1 cellular context compared by ENCODE assay signal in genomic region chr10:87534173-87534858, GRCh38.
TF ChIP-seq lines count a peak whose summit lies in the region.

No MANE protein-coding gene starts in this region.

TF ChIP-seq in GM12878, 131 proteins besides CTCF, POLR2A, EP300 and RAD21 (continued from another document):
- TF ChIP-seq ELK1 (IDR thresholded peaks at IDR 0.05; ENCODE audit: low read depth, low read length), result no peak
- TF ChIP-seq STAT1 (conservative IDR thresholded peaks at IDR 0.05), result no peak
- TF ChIP-seq FOS (IDR thresholded peaks at IDR 0.05; ENCODE audit: borderline replicate concordance, extremely low read depth, insufficient read length), result no peak
- no peak for TF ChIP-seq ZNF687 (IDR thresholded peaks at IDR 0.05)
- TF ChIP-seq ZNF274 (IDR thresholded peaks at IDR 0.05; ENCODE audit: insufficient read depth, insufficient read length), result no peak
- no peak for TF ChIP-seq CUX1 (IDR thresholded peaks at IDR 0.05; ENCODE audit: insufficient replicate concordance, low read depth, low read length)
- TF ChIP-seq MTA2 (IDR thresholded peaks at IDR 0.05; ENCODE audit: low read depth), result no peak
- no peak for TF ChIP-seq BMI1 (IDR thresholded peaks at IDR 0.05; ENCODE audit: borderline replicate concordance)
- no peak for TF ChIP-seq KDM1A (IDR thresholded peaks at IDR 0.05; ENCODE audit: borderline replicate concordance)
- no peak for TF ChIP-seq SMC3 (IDR thresholded peaks at IDR 0.05; ENCODE audit: borderline replicate concordance, low read length)
- no peak for TF ChIP-seq MYC (IDR thresholded peaks at IDR 0.05; ENCODE audit: insufficient read depth, insufficient read length, insufficient replicate concordance, low read length, severe bottlenecking)
- no peak for TF ChIP-seq WRNIP1 (IDR thresholded peaks at IDR 0.05; ENCODE audit: borderline replicate concordance, low read depth, low read length)
- no peak for TF ChIP-seq PRDM15 (CRISPR knock-in tag; IDR thresholded peaks at IDR 0.05)
- no peak for TF ChIP-seq ETV6 (conservative IDR thresholded peaks at IDR 0.05 in 1 of 2, IDR thresholded peaks at IDR 0.05 in 1 of 2; ENCODE audit: borderline replicate concordance in 1 of 2, low read depth in 1 of 2)
- no peak for TF ChIP-seq POU2F2 (IDR thresholded peaks at IDR 0.05; ENCODE audit: borderline replicate concordance, low read depth, low read length)
- no peak for TF ChIP-seq NRF1 (conservative IDR thresholded peaks at IDR 0.05; ENCODE audit: low read depth, low read length)
- TF ChIP-seq JUND (IDR thresholded peaks at IDR 0.05; ENCODE audit: low read depth, low read length), result no peak
- TF ChIP-seq RUNX3 (IDR thresholded peaks at IDR 0.05; ENCODE audit: low read length), result peak; percentile 79
